8 cellular contexts compared by ENCODE assay signal in the genomic region with DNA sequence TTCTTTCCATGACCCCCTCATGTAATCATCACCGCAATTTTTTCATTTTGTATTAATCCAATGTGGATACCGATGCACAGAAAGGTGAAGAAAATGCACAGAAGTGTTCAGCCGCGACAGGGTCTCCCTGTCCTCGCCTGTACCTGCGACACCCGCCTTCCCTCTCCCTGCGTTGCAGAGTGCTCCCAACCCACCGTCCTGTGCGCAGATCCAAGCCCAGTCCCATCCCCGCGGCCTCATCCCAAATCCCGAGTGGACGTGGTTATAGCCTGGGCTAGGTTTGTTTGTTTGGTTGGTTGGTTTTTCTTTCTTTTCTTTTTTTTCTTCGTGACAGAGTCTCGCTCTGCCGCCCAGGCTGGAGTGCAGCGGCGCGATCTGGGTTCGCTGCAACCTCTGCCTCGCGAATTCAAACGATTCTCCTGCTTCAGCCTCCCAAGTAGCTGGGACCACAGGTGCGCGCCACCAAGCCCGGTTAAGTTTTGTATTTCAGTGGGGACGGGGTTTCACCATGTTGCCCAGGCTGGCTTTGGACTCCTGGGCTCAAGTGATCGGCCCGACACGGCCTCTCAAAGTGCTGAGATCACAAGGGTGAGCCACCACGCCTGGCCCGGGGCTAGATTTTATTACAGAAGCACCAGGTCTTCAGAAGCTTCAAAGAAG. TPM values are rescaled to one million over a fixed set of nuclear protein-coding genes. Genes with fewer than 3 reads are reported as not detected.
DNase-seq lines count a peak whose midpoint lies in the region; ATAC-seq, FAIRE-seq and TF ChIP-seq lines count a peak whose summit lies in the region.

No MANE protein-coding gene starts in this region.

- H3K36me3 Mint-ChIP-seq in WTC11: no peaks in the 10 kb centered on the region

- peaks cover 0 to 66% (median under 1%) of the 10 kb centered on the region in 7 donors for H3K27me3 ChIP-seq in heart right ventricle

- no peak overlapping the region for H3K27ac ChIP-seq in heart right ventricle

- WGBS in heart right ventricle, 2 donors: 25% methylated on average over 33 of the region's 33 CpGs

- no peak for DNase-seq in GM12891 (ENCODE audit: insufficient read length, low spot score)
- DNase-seq in WTC11 (ENCODE audit: low spot score): no peak
- no peak for DNase-seq in heart right ventricle
- no peak for DNase-seq in retinal pigment epithelial cell (ENCODE audit: low read depth)
- no peak for DNase-seq in SHP77 treated with DMSO at 0.1 percent for 48 hours (lab: John Stamatoyannopoulos, UW)
- no peak for DNase-seq in HCEC 1CT
- no peak for DNase-seq in SKM-1 (lab: John Stamatoyannopoulos, UW; ENCODE audit: unreplicated experiment)
- DNase-seq in KG1 (lab: John Stamatoyannopoulos, UW): no peak

- peak; percentile 23 for FAIRE-seq in GM12891 (lab: Jason Lieb, UNC)

- intact Hi-C loops in heart right ventricle (cut with DNase I): loop anchor here in 6 of 10 donors (5.0 to 10.0 kb wide), 3 partner anchors 91 to 379 kb away; a partner anchor contains a TSS

- TF ChIP-seq POLR2A in GM12891 (IDR thresholded peaks at IDR 0.05; ENCODE audit: low read depth, low read length): no peak

- ATAC-seq in WTC11 (peak; percentile 15), heart right ventricle (peak in 1 of 8 donors; percentile 0)

- H3K4me3 Mint-ChIP-seq in WTC11: peak overlapping the region; percentile 83

- peaks cover 3 to 33% (median 23%) of the 10 kb centered on the region in 9 donors for H3K4me1 ChIP-seq in heart right ventricle

- peak overlapping the region in 9 of 10 donors; percentile 36 to 67 (median 60) for H3K4me3 ChIP-seq in heart right ventricle
- H3K4me3 ChIP-seq in retinal pigment epithelial cell (ENCODE audit: low read length): peak overlapping the region; percentile 66

- CTCF ChIA-PET in WTC11 (lab: Charles Lee): interaction anchor here (1.7 to 2.3 kb wide), 2 partner anchors 83 to 93 kb away, joined by 5 to 19 read pairs; no protein-coding TSS in a partner anchor

- peaks cover 14% of the 10 kb centered on the region for H3K4me1 Mint-ChIP-seq in WTC11

- H3K9me3 ChIP-seq in heart right ventricle: no peaks in the 10 kb centered on the region

- no peaks in the 10 kb centered on the region for H3K36me3 ChIP-seq in heart right ventricle

- peaks cover 97% of the 10 kb centered on the region for H3K27me3 Mint-ChIP-seq in WTC11 (ENCODE audit: low read depth)

- H3K9me3 Mint-ChIP-seq in WTC11: no peaks in the 10 kb centered on the region

- no peak for TF ChIP-seq CTCF in WTC11 (IDR thresholded peaks at IDR 0.05)
- no peak for TF ChIP-seq CTCF in heart right ventricle (IDR thresholded peaks at IDR 0.05)
- TF ChIP-seq CTCF in retinal pigment epithelial cell (conservative IDR thresholded peaks at IDR 0.05; ENCODE audit: low read depth, low read length): no peak

- no peak overlapping the region for H3K27ac Mint-ChIP-seq in WTC11

- POLR2A ChIA-PET in WTC11 (lab: Charles Lee): no interaction called here

TF ChIP-seq in GM12891, 5 proteins besides CTCF, POLR2A, EP300 and RAD21:
- TF ChIP-seq TAF1 (IDR thresholded peaks at IDR 0.05; ENCODE audit: low read depth, low read length) (no peak), POU2F2 (IDR thresholded peaks at IDR 0.05; ENCODE audit: low read depth, low read length) (no peak), PAX5 (IDR thresholded peaks at IDR 0.05; ENCODE audit: insufficient read depth, low read length, severe bottlenecking) (no peak), SPI1 (IDR thresholded peaks at IDR 0.05; ENCODE audit: low read depth, low read length) (no peak)
TF ChIP-seq in GM12891: peak in this region for 0.

TF ChIP-seq in WTC11, 78 proteins besides CTCF, POLR2A, EP300 and RAD21:
- TF ChIP-seq, protein P1, sequence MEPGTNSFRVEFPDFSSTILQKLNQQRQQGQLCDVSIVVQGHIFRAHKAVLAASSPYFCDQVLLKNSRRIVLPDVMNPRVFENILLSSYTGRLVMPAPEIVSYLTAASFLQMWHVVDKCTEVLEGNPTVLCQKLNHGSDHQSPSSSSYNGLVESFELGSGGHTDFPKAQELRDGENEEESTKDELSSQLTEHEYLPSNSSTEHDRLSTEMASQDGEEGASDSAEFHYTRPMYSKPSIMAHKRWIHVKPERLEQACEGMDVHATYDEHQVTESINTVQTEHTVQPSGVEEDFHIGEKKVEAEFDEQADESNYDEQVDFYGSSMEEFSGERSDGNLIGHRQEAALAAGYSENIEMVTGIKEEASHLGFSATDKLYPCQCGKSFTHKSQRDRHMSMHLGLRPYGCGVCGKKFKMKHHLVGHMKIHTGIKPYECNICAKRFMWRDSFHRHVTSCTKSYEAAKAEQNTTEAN (CRISPR knock-in tag; IDR thresholded peaks at IDR 0.05): no peak
- no peak for TF ChIP-seq GRHL2 (CRISPR knock-in tag; IDR thresholded peaks at IDR 0.05; ENCODE audit: insufficient replicate concordance, severe bottlenecking)
- 0 out of 2 replicates have a peak, but pooled peaks have one; percentile 8 for TF ChIP-seq GTF2I (CRISPR knock-in tag; conservative IDR thresholded peaks at IDR 0.05)
- no peak for TF ChIP-seq TP53 (CRISPR knock-in tag; IDR thresholded peaks at IDR 0.05)
- TF ChIP-seq, protein P2, sequence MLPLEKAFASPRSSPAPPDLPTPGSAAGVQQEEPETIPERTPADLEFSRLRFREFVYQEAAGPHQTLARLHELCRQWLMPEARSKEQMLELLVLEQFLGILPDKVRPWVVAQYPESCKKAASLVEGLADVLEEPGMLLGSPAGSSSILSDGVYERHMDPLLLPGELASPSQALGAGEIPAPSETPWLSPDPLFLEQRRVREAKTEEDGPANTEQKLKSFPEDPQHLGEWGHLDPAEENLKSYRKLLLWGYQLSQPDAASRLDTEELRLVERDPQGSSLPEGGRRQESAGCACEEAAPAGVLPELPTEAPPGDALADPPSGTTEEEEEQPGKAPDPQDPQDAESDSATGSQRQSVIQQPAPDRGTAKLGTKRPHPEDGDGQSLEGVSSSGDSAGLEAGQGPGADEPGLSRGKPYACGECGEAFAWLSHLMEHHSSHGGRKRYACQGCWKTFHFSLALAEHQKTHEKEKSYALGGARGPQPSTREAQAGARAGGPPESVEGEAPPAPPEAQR (CRISPR knock-in tag; IDR thresholded peaks at IDR 0.05): no peak
- TF ChIP-seq JUN (CRISPR knock-in tag; IDR thresholded peaks at IDR 0.05): no peak

RNA-seq across cellular contexts. Expression of a gene that starts 0.5 kb away (rescaled TPM):
- not detected for polyA plus RNA-seq in GM12891 (2012; ENCODE audit: low read depth, missing spikeins)
- total RNA-seq in WTC11 (2021) (not detected in 3 replicates), heart right ventricle (under 1 TPM in 3 of 10 donors, not detected in 7; 0.21 to 0.37 (median 0.36) TPM)
- under 1 TPM in 1 of 2 donors, not detected in 1; 0.32 TPM for polyA plus RNA-seq in heart right ventricle

RNA-seq across cellular contexts. Expression of a gene that starts 18.4 kb away (rescaled TPM):
- 0.21 TPM for polyA plus RNA-seq in GM12891 (2012; ENCODE audit: low read depth, missing spikeins)
- total RNA-seq in WTC11 (2021): 0.13 to 0.23 TPM in 2 of 3 replicates, not detected in the other
- 1 to 10 TPM in 5 of 10 donors, under 1 TPM in 5; 0.46 to 2.4 (median 1.0) TPM for total RNA-seq in heart right ventricle
- polyA plus RNA-seq in heart right ventricle: 1 to 10 TPM in 1 of 2 donors, not detected in 1; 2.7 TPM

RNA-seq across cellular contexts. Expression of a gene that starts 25.5 kb away (rescaled TPM):
- polyA plus RNA-seq in GM12891 (2012; ENCODE audit: low read depth, missing spikeins): not detected
- total RNA-seq in WTC11 (2021) (not detected in 3 replicates), heart right ventricle (1 to 10 TPM in 1 of 10 donors, under 1 TPM in 6, not detected in 3; 0.15 to 1.4 (median 0.48) TPM)
- polyA plus RNA-seq in heart right ventricle: under 1 TPM; 0.29 to 0.33 TPM

RNA-seq across cellular contexts. Expression of a gene that starts 40.3 kb away (rescaled TPM):
- 0.27 TPM for polyA plus RNA-seq in GM12891 (2012; ENCODE audit: low read depth, missing spikeins)
- total RNA-seq in WTC11 (2021) (0.64 to 0.81 TPM (median 0.64 TPM) in 3 replicates), heart right ventricle (under 1 TPM; 0.13 to 0.46 (median 0.23) TPM)
- under 1 TPM; 0.07 to 0.32 TPM for polyA plus RNA-seq in heart right ventricle

RNA-seq across cellular contexts. Expression of a gene that starts 59.3 kb away (rescaled TPM):
- 0.10 TPM for polyA plus RNA-seq in GM12891 (2012; ENCODE audit: low read depth, missing spikeins)
- total RNA-seq in WTC11 (2021) (19.8 to 22.5 TPM (median 22.2 TPM) in 3 replicates), heart right ventricle (10 to 100 TPM in 9 of 10 donors, 1 to 10 TPM in 1; 7.6 to 21.0 (median 15.3) TPM)
- 1 to 10 TPM in 1 of 2 donors, under 1 TPM in 1; 0.51 to 5.2 TPM for polyA plus RNA-seq in heart right ventricle
